In genomic region chr5:172595591-172596455, GRCh38 we compare ENCODE assay signal across 2 cellular contexts.
A peak's percentile ranks its signal among the peaks of the same experiment; 100 is the strongest.
TF ChIP-seq lines count a peak whose summit lies in the region.

No MANE protein-coding gene starts in this region.

TF ChIP-seq in IMR-90, 13 proteins besides CTCF, POLR2A, EP300 and RAD21:
- no peak for TF ChIP-seq RFX5 (IDR thresholded peaks at IDR 0.05; ENCODE audit: low read depth, low read length)
- TF ChIP-seq MAZ (IDR thresholded peaks at IDR 0.05; ENCODE audit: borderline replicate concordance, low read depth, low read length) = no peak
- TF ChIP-seq USF2 (IDR thresholded peaks at IDR 0.05; ENCODE audit: low read depth, low read length) = no peak
- TF ChIP-seq MAFK (IDR thresholded peaks at IDR 0.05; ENCODE audit: low read depth, low read length) = peak; percentile 99
- TF ChIP-seq CEBPB (IDR thresholded peaks at IDR 0.05; ENCODE audit: low read depth, low read length) = no peak
- no peak for TF ChIP-seq FOS (IDR thresholded peaks at IDR 0.05; ENCODE audit: low read depth, low read length)

TF ChIP-seq in HepG2, 621 proteins besides CTCF, POLR2A, EP300 and RAD21:
- TF ChIP-seq MAFF (IDR thresholded peaks at IDR 0.05; ENCODE audit: low read depth, low read length) (peak; percentile 100), MAFK (conservative IDR thresholded peaks at IDR 0.05 in 1 of 2, IDR thresholded peaks at IDR 0.05 in 1 of 2; ENCODE audit: low read length in 2 of 2) (peak; percentile 99 to 100), ZBTB49 (CRISPR knock-in tag; IDR thresholded peaks at IDR 0.05; ENCODE audit: borderline replicate concordance) (no peak), NR2F1 (CRISPR knock-in tag; IDR thresholded peaks at IDR 0.05) (no peak), ZBTB2 (CRISPR knock-in tag; IDR thresholded peaks at IDR 0.05; ENCODE audit: low read depth) (no peak), ZNF639 (CRISPR knock-in tag; conservative IDR thresholded peaks at IDR 0.05) (no peak), JARID2 (CRISPR knock-in tag; IDR thresholded peaks at IDR 0.05; ENCODE audit: insufficient replicate concordance) (no peak), THYN1 (CRISPR knock-in tag; IDR thresholded peaks at IDR 0.05; ENCODE audit: borderline replicate concordance, low read depth) (no peak), TRIM22 (IDR thresholded peaks at IDR 0.05) (no peak), ZNF24 (IDR thresholded peaks at IDR 0.05) (no peak), ZNF597 (CRISPR knock-in tag; IDR thresholded peaks at IDR 0.05) (no peak), TRIM24 (CRISPR knock-in tag; IDR thresholded peaks at IDR 0.05) (no peak), IRX3 (CRISPR knock-in tag; IDR thresholded peaks at IDR 0.05; ENCODE audit: borderline replicate concordance, low read depth) (no peak), ZNF629 (CRISPR knock-in tag; conservative IDR thresholded peaks at IDR 0.05) (peak; percentile 53), NCOR1 (IDR thresholded peaks at IDR 0.05; ENCODE audit: borderline replicate concordance, low read length) (no peak), HMG20A (CRISPR knock-in tag; IDR thresholded peaks at IDR 0.05; ENCODE audit: borderline replicate concordance) (no peak), ZNF33B (CRISPR knock-in tag; IDR thresholded peaks at IDR 0.05) (no peak), RARG (CRISPR knock-in tag; IDR thresholded peaks at IDR 0.05; ENCODE audit: low read depth) (no peak), THRA (CRISPR knock-in tag; IDR thresholded peaks at IDR 0.05; ENCODE audit: borderline replicate concordance) (no peak), HOXA7 (CRISPR knock-in tag; IDR thresholded peaks at IDR 0.05) (no peak), MAFG (CRISPR knock-in tag; IDR thresholded peaks at IDR 0.05) (peak; percentile 80), HNF1B (CRISPR knock-in tag; IDR thresholded peaks at IDR 0.05) (no peak), RELA (CRISPR knock-in tag; IDR thresholded peaks at IDR 0.05) (no peak), SNAPC4 (CRISPR knock-in tag; IDR thresholded peaks at IDR 0.05) (no peak)
TF ChIP-seq in HepG2: peak in this region for 4.
